In the genomic region with DNA sequence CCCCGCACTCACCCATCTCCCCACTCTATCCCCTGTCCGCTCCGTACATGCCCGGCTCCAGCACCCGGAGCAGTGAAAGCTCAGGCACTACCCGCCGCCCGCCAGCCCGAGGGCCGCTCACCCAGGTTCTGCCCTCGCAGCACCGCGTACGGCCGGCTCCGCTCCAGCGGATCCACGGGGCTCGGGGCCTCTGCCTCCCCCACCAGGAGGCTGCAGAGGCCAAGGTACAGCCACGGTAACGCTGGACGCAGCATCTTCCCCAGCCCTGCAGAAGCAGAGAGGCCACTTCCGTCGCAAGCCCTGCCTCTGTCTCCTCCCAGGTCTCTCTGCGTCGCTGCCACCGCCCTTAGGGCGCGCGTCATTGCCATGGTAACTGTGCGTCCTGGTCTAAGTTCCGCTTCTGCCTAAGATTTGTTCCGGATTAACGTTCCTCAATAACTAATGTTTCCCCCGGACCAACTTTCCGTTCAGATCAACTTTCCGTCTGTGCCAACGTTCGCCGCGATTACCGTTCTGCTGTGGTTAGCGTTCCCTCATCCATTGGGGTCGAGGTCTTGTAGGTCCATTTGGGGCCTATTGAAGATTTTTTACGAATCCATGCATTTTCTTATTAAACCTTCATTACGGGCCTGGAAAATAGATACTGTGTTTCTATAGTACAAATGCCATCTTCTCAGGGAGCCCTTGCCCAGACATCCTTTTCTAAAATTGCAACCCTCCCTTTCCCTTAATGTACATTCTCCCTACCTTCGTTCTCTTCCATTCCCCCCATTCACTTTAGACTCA, we compare ENCODE assay signal across 1 cellular context.
TF ChIP-seq lines count a peak whose summit lies in the region.

C12orf76 (minus strand) TSS at position 281 of the 786 bp plus-strand sequence; CDS start at position 254, 27 bp downstream.

TF ChIP-seq in HepG2, 621 proteins besides CTCF, POLR2A, EP300 and RAD21 (continued from another document and continues in another):
- TF ChIP-seq HNF1A (IDR thresholded peaks at IDR 0.05; ENCODE audit: low read depth) (peak; percentile 41; the same call in 1 of the 2 replicates), HNF1A (CRISPR knock-in tag; IDR thresholded peaks at IDR 0.05; ENCODE audit: borderline replicate concordance) (peak; percentile 30; the same call in 1 of the 2 replicates), GMEB2 (CRISPR knock-in tag; IDR thresholded peaks at IDR 0.05; ENCODE audit: low read depth) (peak; percentile 79), SKI (IDR thresholded peaks at IDR 0.05; ENCODE audit: partially characterized antibody) (peak; percentile 37), ONECUT2 (CRISPR knock-in tag; IDR thresholded peaks at IDR 0.05) (0 out of 2 replicates have a peak, but pooled peaks have one; percentile 24), ZNF333 (CRISPR knock-in tag; IDR thresholded peaks at IDR 0.05; ENCODE audit: borderline replicate concordance) (0 out of 2 replicates have a peak, but pooled peaks have one; percentile 72), ZNF512B (CRISPR knock-in tag; IDR thresholded peaks at IDR 0.05; ENCODE audit: borderline replicate concordance) (peak; percentile 85; the same call in 1 of the 2 replicates), SRF (IDR thresholded peaks at IDR 0.05; ENCODE audit: low read depth, low read length) (peak; percentile 73), NFYB (CRISPR knock-in tag; IDR thresholded peaks at IDR 0.05) (peak; percentile 38), ZMYM3 (CRISPR knock-in tag; IDR thresholded peaks at IDR 0.05) (peak; percentile 81), HOXA5 (CRISPR knock-in tag; IDR thresholded peaks at IDR 0.05) (peak; percentile 53; the same call in 1 of the 2 replicates), ZNF768 (CRISPR knock-in tag; IDR thresholded peaks at IDR 0.05) (peak; percentile 72; the same call in 1 of the 2 replicates), ZNF451 (CRISPR knock-in tag; IDR thresholded peaks at IDR 0.05) (peak; percentile 66; the same call in 1 of the 2 replicates), ZNF143 (CRISPR knock-in tag; IDR thresholded peaks at IDR 0.05) (peak; percentile 88), MEIS2 (CRISPR knock-in tag; IDR thresholded peaks at IDR 0.05) (peak; percentile 55; the same call in 1 of the 2 replicates), ZNF713 (CRISPR knock-in tag; IDR thresholded peaks at IDR 0.05) (no peak), MTF2 (CRISPR knock-in tag; IDR thresholded peaks at IDR 0.05; ENCODE audit: borderline replicate concordance) (0 out of 2 replicates have a peak, but pooled peaks have one; percentile 72), ZHX1 (CRISPR knock-in tag; IDR thresholded peaks at IDR 0.05; ENCODE audit: low read depth) (peak; percentile 48), KLF6 (CRISPR knock-in tag; IDR thresholded peaks at IDR 0.05) (peak; percentile 72; the same call in 1 of the 2 replicates), ARID4A (CRISPR knock-in tag; IDR thresholded peaks at IDR 0.05; ENCODE audit: borderline replicate concordance) (peak; percentile 98)
- TF ChIP-seq, protein P1, sequence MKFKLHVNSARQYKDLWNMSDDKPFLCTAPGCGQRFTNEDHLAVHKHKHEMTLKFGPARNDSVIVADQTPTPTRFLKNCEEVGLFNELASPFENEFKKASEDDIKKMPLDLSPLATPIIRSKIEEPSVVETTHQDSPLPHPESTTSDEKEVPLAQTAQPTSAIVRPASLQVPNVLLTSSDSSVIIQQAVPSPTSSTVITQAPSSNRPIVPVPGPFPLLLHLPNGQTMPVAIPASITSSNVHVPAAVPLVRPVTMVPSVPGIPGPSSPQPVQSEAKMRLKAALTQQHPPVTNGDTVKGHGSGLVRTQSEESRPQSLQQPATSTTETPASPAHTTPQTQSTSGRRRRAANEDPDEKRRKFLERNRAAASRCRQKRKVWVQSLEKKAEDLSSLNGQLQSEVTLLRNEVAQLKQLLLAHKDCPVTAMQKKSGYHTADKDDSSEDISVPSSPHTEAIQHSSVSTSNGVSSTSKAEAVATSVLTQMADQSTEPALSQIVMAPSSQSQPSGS (CRISPR knock-in tag; IDR thresholded peaks at IDR 0.05), result peak; percentile 87
- TF ChIP-seq, protein P2, sequence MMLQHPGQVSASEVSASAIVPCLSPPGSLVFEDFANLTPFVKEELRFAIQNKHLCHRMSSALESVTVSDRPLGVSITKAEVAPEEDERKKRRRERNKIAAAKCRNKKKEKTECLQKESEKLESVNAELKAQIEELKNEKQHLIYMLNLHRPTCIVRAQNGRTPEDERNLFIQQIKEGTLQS (CRISPR knock-in tag; IDR thresholded peaks at IDR 0.05), result 0 out of 2 replicates have a peak, but pooled peaks have one; percentile 32
- TF ChIP-seq, protein P3, sequence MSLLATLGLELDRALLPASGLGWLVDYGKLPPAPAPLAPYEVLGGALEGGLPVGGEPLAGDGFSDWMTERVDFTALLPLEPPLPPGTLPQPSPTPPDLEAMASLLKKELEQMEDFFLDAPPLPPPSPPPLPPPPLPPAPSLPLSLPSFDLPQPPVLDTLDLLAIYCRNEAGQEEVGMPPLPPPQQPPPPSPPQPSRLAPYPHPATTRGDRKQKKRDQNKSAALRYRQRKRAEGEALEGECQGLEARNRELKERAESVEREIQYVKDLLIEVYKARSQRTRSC (CRISPR knock-in tag; IDR thresholded peaks at IDR 0.05; ENCODE audit: low read depth), result no peak
- TF ChIP-seq, protein P4, sequence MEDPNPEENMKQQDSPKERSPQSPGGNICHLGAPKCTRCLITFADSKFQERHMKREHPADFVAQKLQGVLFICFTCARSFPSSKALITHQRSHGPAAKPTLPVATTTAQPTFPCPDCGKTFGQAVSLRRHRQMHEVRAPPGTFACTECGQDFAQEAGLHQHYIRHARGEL (CRISPR knock-in tag; IDR thresholded peaks at IDR 0.05), result no peak
